12 cellular contexts compared by ENCODE assay signal in the genomic region with DNA sequence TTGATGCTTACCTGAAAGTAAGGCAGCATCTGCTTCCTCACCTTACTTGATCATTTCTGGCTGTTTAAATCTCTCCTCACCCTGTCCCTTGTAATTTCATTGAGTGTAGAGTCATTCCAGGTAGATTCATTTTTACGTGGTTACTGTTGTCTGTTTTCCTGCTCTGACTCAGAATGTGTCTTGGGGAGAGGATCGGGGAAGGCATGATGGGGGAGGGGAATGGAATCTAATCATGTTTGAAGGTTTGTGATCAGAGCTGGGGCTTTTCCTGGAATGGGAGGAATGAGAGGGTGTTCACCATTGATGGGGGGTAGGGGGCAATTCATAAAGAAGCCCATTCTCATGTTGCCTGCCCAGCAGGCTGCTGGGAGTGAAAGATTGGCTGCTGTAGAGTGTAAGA. TPM values are rescaled to one million over a fixed set of nuclear protein-coding genes. Genes with fewer than 3 reads are reported as not detected.
DNase-seq lines count a peak whose midpoint lies in the region; ATAC-seq, FAIRE-seq and TF ChIP-seq lines count a peak whose summit lies in the region.
"Had no signal": no experiment of that assay in that cellular context is flagged by ENCODE, and none has a peak within 500 bp of the region (broad histone marks: within the 10 kb centered on the region; RNA-seq: fewer than 3 reads in every experiment).

No MANE protein-coding gene starts in this region.

- no peak for DNase-seq in activated CD4-positive, alpha-beta T cell treated with anti-CD3 and anti-CD28 coated beads, Interleukin-2, amount 10 ng/mL, durations not matched to agents 7 days and 5 days
- DNase-seq in activated CD4-positive, alpha-beta T cell treated with anti-CD3 and anti-CD28 coated beads for 48 hours: no peak
- DNase-seq in RCC 7860 (ENCODE audit: low spot score) (peak; percentile 49), mammary epithelial cell (peak; percentile 80), nephron progenitor cell (no peak), left colon (no peak), NCI-H1092 treated with DMSO at 0.1 percent for 48 hours (lab: John Stamatoyannopoulos, UW) (no peak)
- DNase-seq: activated CD4-positive, CD25-positive, alpha-beta regulatory T cell; mesendoderm; NCI-H1048; SJCRH30 had no signal

- intact Hi-C loops in mammary epithelial cell (cut with micrococcal nuclease) (loop anchor here (2.0 kb wide), 1 partner anchor 18 kb away; a partner anchor contains a TSS), left colon (cut with DNase I, micrococcal nuclease) (no loop called here)

- peak overlapping the region; percentile 18 for H2AFZ ChIP-seq in mammary epithelial cell (ENCODE audit: low read depth, low read length)

- peaks cover 74% of the 10 kb centered on the region for H3K36me3 Mint-ChIP-seq in activated CD4-positive, alpha-beta T cell treated with anti-CD3 and anti-CD28 coated beads, Interleukin-2, amount 10 ng/mL, durations not matched to agents 7 days and 5 days (ENCODE audit: low read depth)
- H3K36me3 Mint-ChIP-seq in nephron progenitor cell (ENCODE audit: low read depth): peaks cover 69% of the 10 kb centered on the region

- H3K9me3 Mint-ChIP-seq in activated CD4-positive, alpha-beta T cell treated with anti-CD3 and anti-CD28 coated beads, Interleukin-2, amount 10 ng/mL, durations not matched to agents 7 days and 5 days: no peaks in the 10 kb centered on the region
- no peaks in the 10 kb centered on the region for H3K9me3 Mint-ChIP-seq in nephron progenitor cell

- WGBS in mammary epithelial cell (ENCODE audit: low coverage, missing lambda C conversion rate): 6% methylated on average over 2 of the region's 2 CpGs

- peaks cover 18% of the 10 kb centered on the region for H3K4me1 ChIP-seq in mammary epithelial cell (ENCODE audit: insufficient read depth, low read length)

- H4K20me1 ChIP-seq in mammary epithelial cell (ENCODE audit: insufficient read depth, low read length): no peaks in the 10 kb centered on the region

- H3K27me3 ChIP-seq in mammary epithelial cell (ENCODE audit: insufficient read depth, low read length): no peaks in the 10 kb centered on the region
- H3K27me3 ChIP-seq: SJCRH30 had no signal

- in situ Hi-C loops in mammary epithelial cell (cut with MboI; ENCODE audit: low sequenced_read_pairs in 2 of 2): no loop called here

- peak overlapping the region; percentile 78 for H3K27ac ChIP-seq in mammary epithelial cell (ENCODE audit: insufficient read depth, low read depth, low read length)

- H3K9me3 ChIP-seq in mammary epithelial cell (replicated peaks; ENCODE audit: insufficient read depth, low read length): no peaks in the 10 kb centered on the region
- H3K9me3 ChIP-seq: SJCRH30 had no signal

- H3K36me3 ChIP-seq in mammary epithelial cell (ENCODE audit: insufficient read depth, low read length): peaks cover 32% of the 10 kb centered on the region

- ATAC-seq in GM18867 (IDR thresholded peaks at IDR 0.05; ENCODE audit: unreplicated experiment): no peak
- no peak for ATAC-seq in left colon

- no peak for FAIRE-seq in RCC 7860 (lab: Jason Lieb, UNC)

- H3K4me1 Mint-ChIP-seq in activated CD4-positive, alpha-beta T cell treated with anti-CD3 and anti-CD28 coated beads, Interleukin-2, amount 10 ng/mL, durations not matched to agents 7 days and 5 days: peaks cover 56% of the 10 kb centered on the region
- H3K4me1 Mint-ChIP-seq in nephron progenitor cell: peaks cover 14% of the 10 kb centered on the region

- H3K27me3 Mint-ChIP-seq in activated CD4-positive, alpha-beta T cell treated with anti-CD3 and anti-CD28 coated beads, Interleukin-2, amount 10 ng/mL, durations not matched to agents 7 days and 5 days: no peaks in the 10 kb centered on the region
- no peaks in the 10 kb centered on the region for H3K27me3 Mint-ChIP-seq in nephron progenitor cell (ENCODE audit: low read depth, poor library complexity)

- no TSS peak for BruUV-seq in mammary epithelial cell (replicated peaks; lab: Mats Ljungman, UMichigan)

- peak overlapping the region; percentile 21 for H3K27ac Mint-ChIP-seq in activated CD4-positive, alpha-beta T cell treated with anti-CD3 and anti-CD28 coated beads, Interleukin-2, amount 10 ng/mL, durations not matched to agents 7 days and 5 days
- peak overlapping the region; percentile 0 for H3K27ac Mint-ChIP-seq in nephron progenitor cell

- dilution Hi-C loops in mammary epithelial cell (cut with HindIII; ENCODE audit: low sequenced_read_pairs): no loop called here

- no peak overlapping the region for H3K4me3 ChIP-seq in mammary epithelial cell (replicated peaks in 1 of 3; ENCODE audit: insufficient read depth in 1 of 3, low read depth in 2 of 3, low read length in 3 of 3)
- H3K4me3 ChIP-seq: SJCRH30 had no signal

- H3K79me2 ChIP-seq in mammary epithelial cell (ENCODE audit: insufficient read depth, low read length): peaks cover 36% of the 10 kb centered on the region

- no peak overlapping the region for H3K4me3 Mint-ChIP-seq in activated CD4-positive, alpha-beta T cell treated with anti-CD3 and anti-CD28 coated beads, Interleukin-2, amount 10 ng/mL, durations not matched to agents 7 days and 5 days
- H3K4me3 Mint-ChIP-seq in nephron progenitor cell: no peak overlapping the region

- peak overlapping the region; percentile 66 for H3K4me2 ChIP-seq in mammary epithelial cell (ENCODE audit: insufficient read depth, low read depth, low read length)

- POLR2A ChIA-PET in activated CD4-positive, alpha-beta T cell treated with anti-CD3 and anti-CD28 coated beads, Interleukin-2, amount 10 ng/mL, durations not matched to agents 7 days and 5 days (lab: Charles Lee): interaction anchor here (1.4 kb wide), 1 partner anchor 9 kb away, joined by 5 read pairs; a partner anchor contains a TSS

- CTCF ChIA-PET in activated CD4-positive, alpha-beta T cell treated with anti-CD3 and anti-CD28 coated beads, Interleukin-2, amount 10 ng/mL, durations not matched to agents 7 days and 5 days (lab: Charles Lee): interaction anchor here (1.4 to 3.6 kb wide), 4 partner anchors 9 to 18 kb away, joined by 3 to 16 read pairs (median 8); a partner anchor contains a TSS
- CTCF ChIA-PET in mammary epithelial cell (lab: Charles Lee; ENCODE audit: low non-redundant PET): no interaction called here

- no peak for TF ChIP-seq CTCF in mammary epithelial cell (conservative IDR thresholded peaks at IDR 0.05 in 1 of 2, IDR thresholded peaks at IDR 0.05 in 1 of 2; ENCODE audit: extremely low read depth in 1 of 2, insufficient read depth in 1 of 2, low read depth in 1 of 2, low read length in 2 of 2)
- no peak for TF ChIP-seq CTCF in nephron progenitor cell (IDR thresholded peaks at IDR 0.05)

- no peak overlapping the region for H3K9ac ChIP-seq in mammary epithelial cell (ENCODE audit: insufficient read depth, low read length)

RNA-seq across cellular contexts. Expression of a gene that starts 18.7 kb away (rescaled TPM):
- total RNA-seq in activated CD4-positive, alpha-beta T cell treated with anti-CD3 and anti-CD28 coated beads, Interleukin-2, amount 10 ng/mL, durations not matched to agents 7 days and 5 days: 10 to 100 TPM; 93.1 to 93.2 TPM
- total RNA-seq in mammary epithelial cell: 10 to 100 TPM; 48.0 to 68.0 TPM
- 62.6 TPM for polyA plus RNA-seq in mammary epithelial cell
- 134 TPM for polyA minus RNA-seq in mammary epithelial cell
- 10 to 100 TPM; 65.1 to 75.5 TPM for total RNA-seq in left colon

RNA-seq across cellular contexts. Expression of a gene that starts 18.9 kb away (rescaled TPM):
- total RNA-seq in activated CD4-positive, alpha-beta T cell treated with anti-CD3 and anti-CD28 coated beads, Interleukin-2, amount 10 ng/mL, durations not matched to agents 7 days and 5 days: 10 to 100 TPM; 22.3 to 27.4 TPM
- total RNA-seq in mammary epithelial cell (10 to 100 TPM; 11.7 to 24.7 TPM), left colon (10 to 100 TPM; 26.0 to 28.5 TPM)
- polyA plus RNA-seq in mammary epithelial cell: 36.9 TPM
- polyA minus RNA-seq in mammary epithelial cell: 10.5 TPM

RNA-seq across cellular contexts. Expression of a gene that starts 22.5 kb away (rescaled TPM):
- 10 to 100 TPM; 79.2 to 87.3 TPM for total RNA-seq in activated CD4-positive, alpha-beta T cell treated with anti-CD3 and anti-CD28 coated beads, Interleukin-2, amount 10 ng/mL, durations not matched to agents 7 days and 5 days
- total RNA-seq in mammary epithelial cell (10 to 100 TPM; 62.5 to 67.6 TPM), left colon (10 to 100 TPM; 60.4 to 67.1 TPM)
- polyA plus RNA-seq in mammary epithelial cell: 54.3 TPM
- 61.7 TPM for polyA minus RNA-seq in mammary epithelial cell

RNA-seq across cellular contexts. Expression of a gene that starts 48.5 kb away (rescaled TPM):
- 10 to 100 TPM; 53.0 to 61.8 TPM for total RNA-seq in activated CD4-positive, alpha-beta T cell treated with anti-CD3 and anti-CD28 coated beads, Interleukin-2, amount 10 ng/mL, durations not matched to agents 7 days and 5 days
- total RNA-seq in mammary epithelial cell (10 to 100 TPM in 1 of 2 donors, 1 to 10 TPM in 1; 9.3 to 18.5 TPM), left colon (10 to 100 TPM; 21.4 to 24.3 TPM)
- 10.8 TPM for polyA plus RNA-seq in mammary epithelial cell
- polyA minus RNA-seq in mammary epithelial cell: 6.7 TPM

Comparison
In these comparisons a context has a peak if more than half of its experiments do, and no peak if none do; other contexts are left out.
1. DNase-seq: peak in RCC 7860 (single experiment) and mammary epithelial cell (single experiment); none in activated CD4-positive, alpha-beta T cell treated with anti-CD3 and anti-CD28 coated beads, Interleukin-2, amount 10 ng/mL, durations not matched to agents 7 days and 5 days (single experiment), activated CD4-positive, alpha-beta T cell treated with anti-CD3 and anti-CD28 coated beads for 48 hours (single experiment), nephron progenitor cell (single experiment), left colon (0 of 2) and NCI-H1092 treated with DMSO at 0.1 percent for 48 hours (single experiment).